ENCODE assay signal across 1 cellular context in the genomic region with DNA sequence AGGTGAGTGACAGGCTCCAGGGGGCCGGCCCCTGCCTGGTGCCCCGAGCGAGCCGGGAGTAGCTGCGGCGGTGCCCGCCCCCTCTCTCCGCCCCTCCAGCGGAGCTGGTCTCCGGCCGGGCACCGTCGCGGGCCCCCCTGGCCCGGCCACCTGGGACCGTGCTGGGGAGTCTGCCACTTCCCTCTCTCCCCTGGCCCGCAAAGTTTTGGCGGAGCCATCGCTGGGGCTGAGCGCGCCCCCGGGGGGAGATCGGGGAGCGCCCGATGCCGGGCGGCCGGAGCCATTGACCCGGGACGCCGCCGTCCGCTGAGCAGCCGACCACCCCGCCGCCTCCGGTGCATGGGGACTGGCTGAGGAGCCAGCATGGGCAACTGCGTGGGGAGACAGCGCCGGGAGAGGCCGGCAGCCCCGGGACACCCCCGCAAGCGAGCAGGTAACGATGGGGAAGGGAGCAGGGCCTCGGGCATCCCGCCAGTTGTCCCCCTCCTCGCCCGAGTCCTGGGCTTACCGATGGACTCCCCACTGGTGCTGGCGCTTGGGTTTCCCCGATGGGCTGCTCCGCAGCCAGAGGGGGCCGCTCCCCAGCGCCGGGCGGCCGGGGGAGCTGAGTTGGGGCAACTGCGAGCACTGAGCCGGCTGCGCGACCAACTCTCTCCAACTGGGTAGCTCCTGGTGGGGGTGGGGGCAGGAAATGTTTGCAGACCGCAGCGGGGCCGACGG.
TF ChIP-seq lines count a peak whose summit lies in the region.

A gene with protein sequence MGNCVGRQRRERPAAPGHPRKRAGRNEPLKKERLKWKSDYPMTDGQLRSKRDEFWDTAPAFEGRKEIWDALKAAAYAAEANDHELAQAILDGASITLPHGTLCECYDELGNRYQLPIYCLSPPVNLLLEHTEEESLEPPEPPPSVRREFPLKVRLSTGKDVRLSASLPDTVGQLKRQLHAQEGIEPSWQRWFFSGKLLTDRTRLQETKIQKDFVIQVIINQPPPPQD (plus strand): TSS at position 84 of the 720 bp plus-strand sequence. CDS start 280 bp downstream, at position 364.

TF ChIP-seq in Ishikawa, 13 proteins besides CTCF, POLR2A, EP300 and RAD21 (continued from another document):
- TF ChIP-seq, protein P1, sequence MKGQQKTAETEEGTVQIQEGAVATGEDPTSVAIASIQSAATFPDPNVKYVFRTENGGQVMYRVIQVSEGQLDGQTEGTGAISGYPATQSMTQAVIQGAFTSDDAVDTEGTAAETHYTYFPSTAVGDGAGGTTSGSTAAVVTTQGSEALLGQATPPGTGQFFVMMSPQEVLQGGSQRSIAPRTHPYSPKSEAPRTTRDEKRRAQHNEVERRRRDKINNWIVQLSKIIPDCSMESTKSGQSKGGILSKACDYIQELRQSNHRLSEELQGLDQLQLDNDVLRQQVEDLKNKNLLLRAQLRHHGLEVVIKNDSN (IDR thresholded peaks at IDR 0.05), result no peak
- TF ChIP-seq NFIC (IDR thresholded peaks at IDR 0.05), result no peak; the same call in 1 of the 2 replicates
- TF ChIP-seq CREB1 (IDR thresholded peaks at IDR 0.05; ENCODE audit: low read depth), result no peak
